10 cellular contexts compared by ENCODE assay signal in the genomic region with DNA sequence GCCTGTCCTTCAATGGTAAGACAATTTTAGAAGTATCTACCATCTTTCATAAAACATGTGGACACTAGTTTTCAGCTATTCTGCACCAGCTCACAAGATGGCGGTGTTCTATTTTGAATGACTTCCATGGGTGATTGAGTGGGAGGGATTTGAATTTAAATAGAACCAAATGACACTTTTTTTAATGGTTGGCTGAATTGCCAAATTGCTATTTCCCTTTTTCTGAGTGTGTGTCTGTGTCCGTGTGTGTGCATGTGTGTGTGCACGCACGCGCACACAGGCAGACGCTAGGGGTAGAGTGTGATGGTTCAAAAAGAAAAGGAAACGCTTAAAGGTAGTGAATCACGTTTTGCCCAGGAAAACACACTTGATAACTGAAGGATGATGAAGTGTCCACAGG.
DNase-seq lines count a peak whose midpoint lies in the region; ATAC-seq, FAIRE-seq and TF ChIP-seq lines count a peak whose summit lies in the region.
"Had no signal": no experiment of that assay in that cellular context is flagged by ENCODE, and none has a peak within 500 bp of the region (broad histone marks: within the 10 kb centered on the region; RNA-seq: fewer than 3 reads in every experiment).

No MANE protein-coding gene starts in this region.

- H3K27me3 Mint-ChIP-seq in activated T-cell treated with anti-CD3 and anti-CD28 coated beads, Interleukin-2, amount 50 U/mL, for 4 hours (ENCODE audit: low read depth) = no peaks in the 10 kb centered on the region
- no peaks in the 10 kb centered on the region for H3K27me3 Mint-ChIP-seq in chondrocyte (ENCODE audit: low read depth)
- H3K27me3 Mint-ChIP-seq in stimulated activated naive CD8-positive, alpha-beta T cell treated with anti-CD3 and anti-CD28 coated beads, Interleukin-15, amount 100 ng/mL, for 72 hours = no peaks in the 10 kb centered on the region

- H3K36me3 ChIP-seq in PC-9 (ENCODE audit: low read depth) = no peaks in the 10 kb centered on the region
- H3K36me3 ChIP-seq: ovary had no signal

- peak; percentile 48 to 74 for ATAC-seq in activated T-cell treated with anti-CD3 and anti-CD28 coated beads, Interleukin-2, amount 50 U/mL, for 4 hours
- ATAC-seq in stimulated activated naive CD8-positive, alpha-beta T cell treated with anti-CD3 and anti-CD28 coated beads, Interleukin-15, amount 100 ng/mL, for 72 hours = peak; percentile 56

- H3K4me1 Mint-ChIP-seq in activated T-cell treated with anti-CD3 and anti-CD28 coated beads, Interleukin-2, amount 50 U/mL, for 4 hours (ENCODE audit: low read depth) = peaks cover 16% of the 10 kb centered on the region
- peaks cover 67% of the 10 kb centered on the region for H3K4me1 Mint-ChIP-seq in chondrocyte (ENCODE audit: low read depth)
- H3K4me1 Mint-ChIP-seq in stimulated activated naive CD8-positive, alpha-beta T cell treated with anti-CD3 and anti-CD28 coated beads, Interleukin-15, amount 100 ng/mL, for 72 hours = peaks cover 13% of the 10 kb centered on the region

- H3K4me2 ChIP-seq in PC-9 = no peak overlapping the region; the same call in 1 of the 2 replicates

- no peak overlapping the region for H2AFZ ChIP-seq in PC-9

- no peaks in the 10 kb centered on the region for H3K79me2 ChIP-seq in PC-9 (ENCODE audit: low read depth)

- peak overlapping the region; percentile 53; the same call in 1 of the 2 replicates for H3K27ac ChIP-seq in PC-9
- H3K27ac ChIP-seq: ovary had no signal

- POLR2A ChIA-PET in PC-9 (lab: Charles Lee; ENCODE audit: unreplicated experiment) = no interaction called here

- CTCF ChIA-PET in PC-9 (lab: Charles Lee) = interaction anchor here (1.7 to 2.2 kb wide), 2 partner anchors 25 to 149 kb away, joined by 9 to 11 read pairs; no protein-coding TSS in a partner anchor

- no peaks in the 10 kb centered on the region for H3K36me3 Mint-ChIP-seq in activated T-cell treated with anti-CD3 and anti-CD28 coated beads, Interleukin-2, amount 50 U/mL, for 4 hours (ENCODE audit: insufficient read depth)
- no peaks in the 10 kb centered on the region for H3K36me3 Mint-ChIP-seq in chondrocyte (ENCODE audit: low read depth)

- no peaks in the 10 kb centered on the region for H4K20me1 ChIP-seq in PC-9 (ENCODE audit: insufficient read depth)

- FAIRE-seq in H54 (lab: Jason Lieb, UNC) (no peak), urothelium cell line (lab: Jason Lieb, UNC) (no peak)

- no peaks in the 10 kb centered on the region for H3K9me3 ChIP-seq in PC-9 (ENCODE audit: insufficient read depth, low read depth)
- H3K9me3 ChIP-seq: ovary had no signal

- DNase-seq in activated T-cell treated with anti-CD3 and anti-CD28 coated beads, Interleukin-2, amount 50 U/mL, for 4 hours = no peak
- no peak for DNase-seq in activated T-cell treated with anti-CD3 and anti-CD28 coated beads, Interleukin-2, amount 50 U/mL, for 48 hours
- DNase-seq in PC-9 (peak in 1 of 2 experiments; percentile 5), chondrocyte (ENCODE audit: low spot score) (no peak), H54 (ENCODE audit: insufficient read length, low spot score) (no peak), NCI-H2081 treated with DMSO at 0.1 percent for 48 hours (lab: John Stamatoyannopoulos, UW) (no peak), urothelium cell line (ENCODE audit: low spot score) (no peak)
- peak in 1 of 2 donors; percentile 7 for DNase-seq in stimulated activated naive CD8-positive, alpha-beta T cell treated with anti-CD3 and anti-CD28 coated beads, Interleukin-15, amount 100 ng/mL, for 72 hours
- DNase-seq: NCI-H1436, ovary had no signal

- BruUV-seq in PC-9 (replicated peaks; lab: Mats Ljungman, UMichigan) = no TSS peak

- no peaks in the 10 kb centered on the region for H3K9me2 ChIP-seq in PC-9 (ENCODE audit: insufficient read depth)

- no peaks in the 10 kb centered on the region for H3K9me3 Mint-ChIP-seq in activated T-cell treated with anti-CD3 and anti-CD28 coated beads, Interleukin-2, amount 50 U/mL, for 4 hours
- peaks cover 4% of the 10 kb centered on the region for H3K9me3 Mint-ChIP-seq in chondrocyte (ENCODE audit: low read depth)
- H3K9me3 Mint-ChIP-seq in stimulated activated naive CD8-positive, alpha-beta T cell treated with anti-CD3 and anti-CD28 coated beads, Interleukin-15, amount 100 ng/mL, for 72 hours = no peaks in the 10 kb centered on the region

- TF ChIP-seq CTCF in PC-9 (conservative IDR thresholded peaks at IDR 0.05) = peak; percentile 41
- peak; percentile 79 for TF ChIP-seq CTCF in chondrocyte (IDR thresholded peaks at IDR 0.05)

- intact Hi-C loops in PC-9 (cut with micrococcal nuclease; ENCODE audit: unreplicated experiment) = loop anchor here (1.0 to 5.0 kb wide), 4 partner anchors 91 to 331 kb away; no protein-coding TSS in a partner anchor

- H3K27ac Mint-ChIP-seq in chondrocyte (ENCODE audit: unreplicated experiment) = peak overlapping the region; percentile 79
- H3K27ac Mint-ChIP-seq in stimulated activated naive CD8-positive, alpha-beta T cell treated with anti-CD3 and anti-CD28 coated beads, Interleukin-15, amount 100 ng/mL, for 72 hours = peak overlapping the region in 1 of 2 donors; percentile 12

- peak overlapping the region; percentile 68 for H3K4me3 Mint-ChIP-seq in activated T-cell treated with anti-CD3 and anti-CD28 coated beads, Interleukin-2, amount 50 U/mL, for 4 hours
- no peak overlapping the region for H3K4me3 Mint-ChIP-seq in chondrocyte (ENCODE audit: unreplicated experiment)
- H3K4me3 Mint-ChIP-seq in stimulated activated naive CD8-positive, alpha-beta T cell treated with anti-CD3 and anti-CD28 coated beads, Interleukin-15, amount 100 ng/mL, for 72 hours = peak overlapping the region; percentile 54 to 58

- TF ChIP-seq POLR2A in H54 (IDR thresholded peaks at IDR 0.05; ENCODE audit: low read depth, low read length) = no peak

- H3K27me3 ChIP-seq in PC-9 (ENCODE audit: insufficient read depth, low read depth) = no peaks in the 10 kb centered on the region
- H3K27me3 ChIP-seq: ovary had no signal

- H3K4me1 ChIP-seq in PC-9 (replicated peaks; ENCODE audit: insufficient read depth) = peaks cover 19% of the 10 kb centered on the region

- H3F3A ChIP-seq in PC-9 (ENCODE audit: insufficient read depth, low read depth) = peaks cover 10% of the 10 kb centered on the region; the same call in 1 of the 2 replicates

- no peak overlapping the region for H3K4me3 ChIP-seq in PC-9
- H3K4me3 ChIP-seq: ovary had no signal
